8 cellular contexts compared by ENCODE assay signal in genomic region chr10:22340362-22341189, GRCh38. TPM values are rescaled to one million over a fixed set of nuclear protein-coding genes. Genes with fewer than 3 reads are reported as not detected.
A peak's percentile ranks its signal among the peaks of the same experiment; 100 is the strongest.
DNase-seq lines count a peak whose midpoint lies in the region; ATAC-seq and TF ChIP-seq lines count a peak whose summit lies in the region.

No MANE protein-coding gene starts in this region.

- H3K9ac ChIP-seq in trophoblast cell (ENCODE audit: low read length), result peak overlapping the region; percentile 68

- peak overlapping the region; percentile 90 for H3K18ac ChIP-seq in trophoblast cell (ENCODE audit: low read length)

- H3K9me3 ChIP-seq in RWPE2 (ENCODE audit: severe bottlenecking) (no peaks in the 10 kb centered on the region), heart right ventricle (no peaks in the 10 kb centered on the region), trophoblast cell (ENCODE audit: insufficient read depth, low read depth, low read length) (peaks cover 9% of the 10 kb centered on the region)

- H3K79me2 ChIP-seq in trophoblast cell (ENCODE audit: control insufficient read depth, insufficient read depth, low read length, poor library complexity), result peaks cover 5% of the 10 kb centered on the region

- peak overlapping the region; percentile 86 for H4K91ac ChIP-seq in trophoblast cell (ENCODE audit: low read depth, low read length)

- peak overlapping the region; percentile 61 for H3K27ac ChIP-seq in HL-60 (replicated peaks)
- peak overlapping the region; percentile 30 for H3K27ac ChIP-seq in RWPE2 (ENCODE audit: poor library complexity, severe bottlenecking)
- H3K27ac ChIP-seq in heart right ventricle, result peak overlapping the region; percentile 81 to 97 (median 95)
- no peak overlapping the region for H3K27ac ChIP-seq in trophoblast cell (ENCODE audit: low read depth, low read length)

- no peak overlapping the region for H2AK5ac ChIP-seq in trophoblast cell (ENCODE audit: low read length)

- peak overlapping the region; percentile 97 for H3K4me2 ChIP-seq in trophoblast cell (ENCODE audit: low read length)

- WGBS in heart right ventricle, 2 donors, result 0 to 1% methylated on average over 87 to 96 of the region's 96 CpGs
- no CpG with 5 or more reads among the region's 96 CpGs for WGBS in trophoblast cell (ENCODE audit: extremely low coverage, insufficient coverage, insufficient read length)

- peak overlapping the region; percentile 89 for H4K12ac ChIP-seq in trophoblast cell (ENCODE audit: low read depth, low read length)

- peak overlapping the region; percentile 97 for H4K8ac ChIP-seq in trophoblast cell (ENCODE audit: low read depth, low read length)

- DNase-seq in EH (ENCODE audit: low read depth) (peak; percentile 82), HL-60 (ENCODE audit: low read depth in 1 of 2, low spot score in 1 of 2) (no peak), RWPE2 (ENCODE audit: low spot score) (no peak), amniotic stem cell (lab: John Stamatoyannopoulos, UW) (peak; percentile 40), heart right ventricle (peak; percentile 66 to 72), trophoblast cell (peak; percentile 70 to 85), inferior parietal cortex (ENCODE audit: extremely low spot score) (no peak)

- intact Hi-C loops in heart right ventricle (cut with DNase I), result loop anchor here in 6 of 10 donors (5.0 to 10.0 kb wide), 5 partner anchors 94 to 647 kb away; partner anchors contain the start of gene PIP4K2A (in 2 of the 6)

- peak overlapping the region; percentile 60 for H2BK12ac ChIP-seq in trophoblast cell (ENCODE audit: low read length)

- no peak overlapping the region for H3K23ac ChIP-seq in trophoblast cell (ENCODE audit: low read length)

- H3K14ac ChIP-seq in trophoblast cell (ENCODE audit: low read length), result peak overlapping the region; percentile 94

- peak overlapping the region; percentile 88 for H2BK120ac ChIP-seq in trophoblast cell (ENCODE audit: insufficient read depth, low read length, poor library complexity)

- peak overlapping the region; percentile 90 for H3K4ac ChIP-seq in trophoblast cell (ENCODE audit: low read depth, low read length)

- ATAC-seq in GM21381 (IDR thresholded peaks at IDR 0.05; ENCODE audit: unreplicated experiment) (peak; percentile 48), RWPE2 (ENCODE audit: low read depth) (peak; percentile 70), heart right ventricle (peak; percentile 84 to 92 (median 87))

- peaks cover 7% of the 10 kb centered on the region for H3K79me1 ChIP-seq in trophoblast cell (ENCODE audit: low read length)

- H3K36me3 ChIP-seq in RWPE2 (ENCODE audit: low read depth) (no peaks in the 10 kb centered on the region), heart right ventricle (no peaks in the 10 kb centered on the region), trophoblast cell (ENCODE audit: control insufficient read depth in 1 of 2, insufficient read depth in 2 of 2, low read length in 2 of 2) (no peaks in the 10 kb centered on the region)

- H3K27me3 ChIP-seq in HL-60 (ENCODE audit: insufficient read depth, poor library complexity, severe bottlenecking) (peaks cover 37% of the 10 kb centered on the region), RWPE2 (ENCODE audit: insufficient read depth, poor library complexity, severe bottlenecking) (peaks cover 91% of the 10 kb centered on the region), heart right ventricle (peaks cover 24 to 94% (median 87%) of the 10 kb centered on the region in 7 donors), trophoblast cell (ENCODE audit: insufficient read depth, low read length) (peaks cover 45% of the 10 kb centered on the region)

- H3K4me3 ChIP-seq in HL-60 (replicated peaks; ENCODE audit: insufficient read depth, low read length), result peak overlapping the region; percentile 51
- peak overlapping the region; percentile 91 for H3K4me3 ChIP-seq in RWPE2 (ENCODE audit: severe bottlenecking)
- H3K4me3 ChIP-seq in heart right ventricle, result peak overlapping the region; percentile 70 to 90 (median 82)
- peak overlapping the region; percentile 85 for H3K4me3 ChIP-seq in trophoblast cell (ENCODE audit: low read depth, low read length)

- TF ChIP-seq CTCF in HL-60 (IDR thresholded peaks at IDR 0.05; ENCODE audit: insufficient read depth, low read length) (no peak), RWPE2 (IDR thresholded peaks at IDR 0.05; ENCODE audit: poor library complexity, severe bottlenecking) (no peak), heart right ventricle (IDR thresholded peaks at IDR 0.05) (peak in 1 of 9 donors; percentile 5)

- H2AFZ ChIP-seq in trophoblast cell (ENCODE audit: insufficient read depth, low read length, poor library complexity), result peak overlapping the region; percentile 98

- H3K4me1 ChIP-seq in RWPE2 (ENCODE audit: insufficient read depth, poor library complexity, severe bottlenecking) (peaks cover 10% of the 10 kb centered on the region), heart right ventricle (peaks cover 0 to 41% (median 25%) of the 10 kb centered on the region in 9 donors), trophoblast cell (ENCODE audit: control insufficient read depth in 1 of 2, insufficient read depth in 2 of 2, low read length in 2 of 2) (peaks cover 15 to 21% of the 10 kb centered on the region in 2 experiments)

- H2BK5ac ChIP-seq in trophoblast cell (ENCODE audit: low read depth, low read length, poor library complexity), result peak overlapping the region; percentile 59

RNA-seq across cellular contexts. Expression of gene SPAG6, which starts 4.7 kb away (rescaled TPM):
- total RNA-seq in heart right ventricle, result not detected
- polyA plus RNA-seq in heart right ventricle, result under 1 TPM in 1 of 2 donors, not detected in 1; 0.01 TPM
- polyA plus RNA-seq in trophoblast cell (2013), result not detected in 2 replicates

RNA-seq across cellular contexts. Expression of gene BMI1, which starts 19.7 kb away (rescaled TPM):
- total RNA-seq in heart right ventricle, result 10 to 100 TPM; 26.1 to 44.1 (median 34.5) TPM
- polyA plus RNA-seq in heart right ventricle, result 10 to 100 TPM; 15.0 to 19.0 TPM
- 10.1 and 10.3 TPM in 2 replicates for polyA plus RNA-seq in trophoblast cell (2013)

RNA-seq across cellular contexts. Expression of gene COMMD3, which starts 24.4 kb away (rescaled TPM):
- 10 to 100 TPM; 72.7 to 95.0 (median 80.6) TPM for total RNA-seq in heart right ventricle
- 10 to 100 TPM; 62.2 to 84.9 TPM for polyA plus RNA-seq in heart right ventricle
- 22.3 and 23.4 TPM in 2 replicates for polyA plus RNA-seq in trophoblast cell (2013)

Comparison
In these comparisons a context has a peak if more than half of its experiments do, and no peak if none do; other contexts are left out.
1. DNase-seq: peak in EH (single experiment), amniotic stem cell (single experiment), heart right ventricle (2 of 2) and trophoblast cell (2 of 2); none in HL-60 (0 of 2), RWPE2 (single experiment) and inferior parietal cortex (single experiment).
2. Peak in every context shown above with its lines, with median percentiles within 50 percentile points of each other: ATAC-seq and H3K4me3 ChIP-seq.